36 cellular contexts compared by ENCODE assay signal in the genomic region with DNA sequence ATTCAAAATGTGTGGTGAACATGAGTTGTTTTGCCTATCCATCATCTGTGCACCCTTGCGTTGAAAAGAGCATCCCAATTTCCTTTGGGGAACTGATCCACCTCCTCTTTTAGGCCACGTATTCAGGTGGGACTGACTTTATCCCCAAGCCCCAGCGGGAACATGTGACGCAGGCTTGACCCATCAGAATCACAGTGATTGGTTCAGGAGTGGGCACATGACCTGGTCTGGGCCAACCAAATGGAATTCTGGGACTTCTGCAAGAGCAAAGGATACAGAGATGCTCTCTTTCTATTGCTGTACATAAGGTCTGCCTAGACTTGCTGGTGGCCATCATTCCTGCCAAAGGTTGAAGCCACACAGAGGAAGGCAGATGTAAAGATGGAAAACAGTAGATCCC.
"Had no signal": no experiment of that assay in that cellular context is flagged by ENCODE, and none has a peak within 500 bp of the region (broad histone marks: within the 10 kb centered on the region; RNA-seq: fewer than 3 reads in every experiment).

No MANE protein-coding gene starts in this region.

- H3K4me3 ChIP-seq: MG63 had no signal

- H3K36me3 ChIP-seq: MG63 had no signal

- DNase-seq: Karpas-422, Kasumi-1, MG63, MM.1S, MV-4-11, NCI-H1048, NCI-H1092, NCI-H1092 treated with DMSO at 0.1 percent for 48 hours, NCI-H1105, NCI-H1105 treated with DMSO at 0.1 percent for 48 hours, NCI-H1417, NCI-H1417 treated with DMSO at 0.1 percent for 48 hours, NCI-H1436, NCI-H1436 treated with DMSO at 0.1 percent for 48 hours, NCI-H146, NCI-H1694, NCI-H1694 treated with DMSO at 0.1 percent for 48 hours, NCI-H187, NCI-H187 treated with DMSO at 0.1 percent for 48 hours, NCI-H1930, NCI-H2029, NCI-H2029 treated with DMSO at 0.1 percent for 48 hours, NCI-H2081, NCI-H2081 treated with DMSO at 0.1 percent for 48 hours, NCI-H2107, NCI-H2171, NCI-H2171 treated with DMSO at 0.1 percent for 48 hours, NCI-H2227 treated with DMSO at 0.1 percent for 48 hours, NCI-H226, NCI-H345, NCI-H446, NCI-H446 treated with DMSO at 0.1 percent for 48 hours, NCI-H510A, NCI-H510A treated with DMSO at 0.1 percent for 48 hours, NCI-H524, NCI-H524 treated with DMSO at 0.1 percent for 48 hours had no signal

- H3K9me3 ChIP-seq: MG63 had no signal

- H3K27me3 ChIP-seq: MG63 had no signal
